ENCODE assay signal across 1 cellular context in the genomic region with DNA sequence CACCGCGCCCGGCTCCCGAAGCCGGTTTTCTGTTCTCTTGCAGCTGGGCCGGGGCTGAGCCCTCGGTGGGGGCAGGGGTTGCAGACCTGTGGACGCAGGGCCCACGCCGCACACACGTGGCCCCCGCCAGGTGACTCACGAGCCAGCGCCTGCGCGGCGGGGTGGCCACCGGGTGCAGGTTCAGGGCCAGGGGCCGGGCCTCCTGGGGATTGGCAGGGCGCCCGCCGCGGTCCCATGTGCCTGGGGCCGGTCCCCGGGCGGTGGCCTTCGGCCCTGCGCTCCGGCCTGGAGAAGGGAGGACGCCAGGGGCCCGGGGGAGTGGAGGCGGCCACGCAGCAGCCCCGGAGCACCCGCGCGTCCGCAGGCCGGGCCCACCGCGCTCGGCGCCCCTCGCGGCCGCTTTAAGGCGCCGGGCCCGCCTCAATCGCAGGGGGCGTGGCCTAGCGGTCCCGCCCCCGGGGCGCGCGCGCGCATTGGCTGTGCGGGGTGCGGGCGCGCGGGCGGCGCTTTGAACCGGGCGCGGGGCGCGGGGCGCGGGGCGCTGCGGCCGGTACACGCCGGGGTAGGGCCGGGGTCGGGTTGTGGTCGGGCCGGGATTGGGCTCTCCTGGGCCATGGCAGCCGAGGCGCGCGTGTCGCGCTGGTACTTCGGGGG.
TF ChIP-seq lines count a peak whose summit lies in the region.

A gene with protein sequence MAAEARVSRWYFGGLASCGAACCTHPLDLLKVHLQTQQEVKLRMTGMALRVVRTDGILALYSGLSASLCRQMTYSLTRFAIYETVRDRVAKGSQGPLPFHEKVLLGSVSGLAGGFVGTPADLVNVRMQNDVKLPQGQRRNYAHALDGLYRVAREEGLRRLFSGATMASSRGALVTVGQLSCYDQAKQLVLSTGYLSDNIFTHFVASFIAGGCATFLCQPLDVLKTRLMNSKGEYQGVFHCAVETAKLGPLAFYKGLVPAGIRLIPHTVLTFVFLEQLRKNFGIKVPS (plus strand): TSS at position 471 of the 654 bp plus-strand sequence. CDS start 143 bp downstream, at position 614.

TF ChIP-seq in HEK293, 187 proteins besides CTCF, POLR2A, EP300 and RAD21 (continued from another document and continues in another):
- TF ChIP-seq, protein P1, sequence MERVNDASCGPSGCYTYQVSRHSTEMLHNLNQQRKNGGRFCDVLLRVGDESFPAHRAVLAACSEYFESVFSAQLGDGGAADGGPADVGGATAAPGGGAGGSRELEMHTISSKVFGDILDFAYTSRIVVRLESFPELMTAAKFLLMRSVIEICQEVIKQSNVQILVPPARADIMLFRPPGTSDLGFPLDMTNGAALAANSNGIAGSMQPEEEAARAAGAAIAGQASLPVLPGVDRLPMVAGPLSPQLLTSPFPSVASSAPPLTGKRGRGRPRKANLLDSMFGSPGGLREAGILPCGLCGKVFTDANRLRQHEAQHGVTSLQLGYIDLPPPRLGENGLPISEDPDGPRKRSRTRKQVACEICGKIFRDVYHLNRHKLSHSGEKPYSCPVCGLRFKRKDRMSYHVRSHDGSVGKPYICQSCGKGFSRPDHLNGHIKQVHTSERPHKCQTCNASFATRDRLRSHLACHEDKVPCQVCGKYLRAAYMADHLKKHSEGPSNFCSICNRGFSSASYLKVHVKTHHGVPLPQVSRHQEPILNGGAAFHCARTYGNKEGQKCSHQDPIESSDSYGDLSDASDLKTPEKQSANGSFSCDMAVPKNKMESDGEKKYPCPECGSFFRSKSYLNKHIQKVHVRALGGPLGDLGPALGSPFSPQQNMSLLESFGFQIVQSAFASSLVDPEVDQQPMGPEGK (tag by site-specific recombination; IDR thresholded peaks at IDR 0.05), result peak; percentile 94
- TF ChIP-seq ZNF221 (tag by site-specific recombination; IDR thresholded peaks at IDR 0.05; ENCODE audit: borderline replicate concordance) (no peak), ZNF610 (tag by site-specific recombination; IDR thresholded peaks at IDR 0.05; ENCODE audit: borderline replicate concordance) (no peak), GLI4 (tag by site-specific recombination; IDR thresholded peaks at IDR 0.05) (no peak), HOXA7 (CRISPR knock-in tag; IDR thresholded peaks at IDR 0.05; ENCODE audit: borderline replicate concordance) (no peak), ZNF677 (tag by site-specific recombination; IDR thresholded peaks at IDR 0.05) (peak; percentile 45; the same call in 1 of the 2 replicates), YY1 (tag by site-specific recombination; IDR thresholded peaks at IDR 0.05) (no peak), ZNF324 (tag by site-specific recombination; IDR thresholded peaks at IDR 0.05) (no peak), ZNF37A (tag by site-specific recombination; IDR thresholded peaks at IDR 0.05) (no peak), ZNF132 (tag by site-specific recombination; IDR thresholded peaks at IDR 0.05; ENCODE audit: borderline replicate concordance) (no peak), ZNF768 (tag by site-specific recombination; IDR thresholded peaks at IDR 0.05) (no peak), ZNF624 (tag by site-specific recombination; IDR thresholded peaks at IDR 0.05) (no peak), ZNF544 (tag by site-specific recombination; IDR thresholded peaks at IDR 0.05) (no peak), ZNF530 (tag by site-specific recombination; IDR thresholded peaks at IDR 0.05; ENCODE audit: low read depth) (no peak), ZNF660 (tag by site-specific recombination; IDR thresholded peaks at IDR 0.05) (peak; percentile 71; the same call in 1 of the 2 replicates), MZF1 (tag by site-specific recombination; IDR thresholded peaks at IDR 0.05; ENCODE audit: borderline replicate concordance) (no peak), ZNF792 (tag by site-specific recombination; IDR thresholded peaks at IDR 0.05) (no peak), ZNF548 (tag by site-specific recombination; IDR thresholded peaks at IDR 0.05) (no peak), ZNF155 (tag by site-specific recombination; IDR thresholded peaks at IDR 0.05) (no peak), GLIS1 (tag by site-specific recombination; IDR thresholded peaks at IDR 0.05) (peak; percentile 94), ZNF239 (tag by site-specific recombination; IDR thresholded peaks at IDR 0.05) (no peak), ZNF561 (tag by site-specific recombination; IDR thresholded peaks at IDR 0.05; ENCODE audit: borderline replicate concordance) (0 out of 2 replicates have a peak, but pooled peaks have one; percentile 64), ZNF514 (tag by site-specific recombination; IDR thresholded peaks at IDR 0.05) (no peak), SP3 (tag by site-specific recombination; IDR thresholded peaks at IDR 0.05) (peak; percentile 33; the same call in 1 of the 2 replicates), ZNF394 (tag by site-specific recombination; IDR thresholded peaks at IDR 0.05; ENCODE audit: borderline replicate concordance) (peak; percentile 22; the same call in 1 of the 2 replicates), ZNF701 (tag by site-specific recombination; IDR thresholded peaks at IDR 0.05) (no peak), ZNF747 (tag by site-specific recombination; IDR thresholded peaks at IDR 0.05) (no peak), ZNF311 (tag by site-specific recombination; IDR thresholded peaks at IDR 0.05; ENCODE audit: borderline replicate concordance) (no peak), ZNF426 (tag by site-specific recombination; IDR thresholded peaks at IDR 0.05) (no peak), ZNF354C (tag by site-specific recombination; IDR thresholded peaks at IDR 0.05; ENCODE audit: borderline replicate concordance, low read depth) (no peak), ZNF529 (tag by site-specific recombination; IDR thresholded peaks at IDR 0.05; ENCODE audit: insufficient replicate concordance) (no peak)
- TF ChIP-seq, protein P2, sequence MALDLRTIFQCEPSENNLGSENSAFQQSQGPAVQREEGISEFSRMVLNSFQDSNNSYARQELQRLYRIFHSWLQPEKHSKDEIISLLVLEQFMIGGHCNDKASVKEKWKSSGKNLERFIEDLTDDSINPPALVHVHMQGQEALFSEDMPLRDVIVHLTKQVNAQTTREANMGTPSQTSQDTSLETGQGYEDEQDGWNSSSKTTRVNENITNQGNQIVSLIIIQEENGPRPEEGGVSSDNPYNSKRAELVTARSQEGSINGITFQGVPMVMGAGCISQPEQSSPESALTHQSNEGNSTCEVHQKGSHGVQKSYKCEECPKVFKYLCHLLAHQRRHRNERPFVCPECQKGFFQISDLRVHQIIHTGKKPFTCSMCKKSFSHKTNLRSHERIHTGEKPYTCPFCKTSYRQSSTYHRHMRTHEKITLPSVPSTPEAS (tag by site-specific recombination; IDR thresholded peaks at IDR 0.05), result 0 out of 2 replicates have a peak, but pooled peaks have one; percentile 5
- TF ChIP-seq, protein P3, sequence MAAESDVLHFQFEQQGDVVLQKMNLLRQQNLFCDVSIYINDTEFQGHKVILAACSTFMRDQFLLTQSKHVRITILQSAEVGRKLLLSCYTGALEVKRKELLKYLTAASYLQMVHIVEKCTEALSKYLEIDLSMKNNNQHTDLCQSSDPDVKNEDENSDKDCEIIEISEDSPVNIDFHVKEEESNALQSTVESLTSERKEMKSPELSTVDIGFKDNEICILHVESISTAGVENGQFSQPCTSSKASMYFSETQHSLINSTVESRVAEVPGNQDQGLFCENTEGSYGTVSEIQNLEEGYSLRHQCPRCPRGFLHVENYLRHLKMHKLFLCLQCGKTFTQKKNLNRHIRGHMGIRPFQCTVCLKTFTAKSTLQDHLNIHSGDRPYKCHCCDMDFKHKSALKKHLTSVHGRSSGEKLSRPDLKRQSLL (tag by site-specific recombination; IDR thresholded peaks at IDR 0.05), result no peak; the same call in 1 of the 2 replicates
- TF ChIP-seq, protein P4, sequence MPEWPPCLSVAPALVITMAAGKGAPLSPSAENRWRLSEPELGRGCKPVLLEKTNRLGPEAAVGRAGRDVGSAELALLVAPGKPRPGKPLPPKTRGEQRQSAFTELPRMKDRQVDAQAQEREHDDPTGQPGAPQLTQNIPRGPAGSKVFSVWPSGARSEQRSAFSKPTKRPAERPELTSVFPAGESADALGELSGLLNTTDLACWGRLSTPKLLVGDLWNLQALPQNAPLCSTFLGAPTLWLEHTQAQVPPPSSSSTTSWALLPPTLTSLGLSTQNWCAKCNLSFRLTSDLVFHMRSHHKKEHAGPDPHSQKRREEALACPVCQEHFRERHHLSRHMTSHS (tag by site-specific recombination; IDR thresholded peaks at IDR 0.05), result no peak
- TF ChIP-seq, protein P5, sequence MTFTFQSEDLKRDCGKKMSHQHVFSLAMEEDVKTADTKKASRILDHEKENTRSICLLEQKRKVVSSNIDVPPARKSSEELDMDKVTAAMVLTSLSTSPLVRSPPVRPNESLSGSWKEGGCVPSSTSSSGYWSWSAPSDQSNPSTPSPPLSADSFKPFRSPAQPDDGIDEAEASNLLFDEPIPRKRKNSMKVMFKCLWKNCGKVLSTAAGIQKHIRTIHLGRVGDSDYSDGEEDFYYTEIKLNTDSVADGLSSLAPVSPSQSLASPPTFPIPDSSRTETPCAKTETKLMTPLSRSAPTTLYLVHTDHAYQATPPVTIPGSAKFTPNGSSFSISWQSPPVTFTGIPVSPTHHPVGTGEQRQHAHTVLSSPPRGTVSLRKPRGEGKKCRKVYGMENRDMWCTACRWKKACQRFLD (tag by site-specific recombination; IDR thresholded peaks at IDR 0.05), result no peak
- TF ChIP-seq, protein P6, sequence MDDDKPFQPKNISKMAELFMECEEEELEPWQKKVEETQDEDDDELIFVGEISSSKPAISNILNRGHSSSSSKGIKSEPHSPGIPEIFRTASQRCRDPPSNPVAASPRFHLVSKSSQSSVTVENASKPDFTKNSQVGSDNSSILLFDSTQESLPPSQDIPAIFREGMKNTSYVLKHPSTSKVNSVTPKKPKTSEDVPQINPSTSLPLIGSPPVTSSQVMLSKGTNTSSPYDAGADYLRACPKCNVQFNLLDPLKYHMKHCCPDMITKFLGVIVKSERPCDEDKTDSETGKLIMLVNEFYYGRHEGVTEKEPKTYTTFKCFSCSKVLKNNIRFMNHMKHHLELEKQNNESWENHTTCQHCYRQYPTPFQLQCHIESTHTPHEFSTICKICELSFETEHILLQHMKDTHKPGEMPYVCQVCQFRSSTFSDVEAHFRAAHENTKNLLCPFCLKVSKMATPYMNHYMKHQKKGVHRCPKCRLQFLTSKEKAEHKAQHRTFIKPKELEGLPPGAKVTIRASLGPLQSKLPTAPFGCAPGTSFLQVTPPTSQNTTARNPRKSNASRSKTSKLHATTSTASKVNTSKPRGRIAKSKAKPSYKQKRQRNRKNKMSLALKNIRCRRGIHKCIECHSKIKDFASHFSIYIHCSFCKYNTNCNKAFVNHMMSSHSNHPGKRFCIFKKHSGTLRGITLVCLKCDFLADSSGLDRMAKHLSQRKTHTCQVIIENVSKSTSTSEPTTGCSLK (tag by site-specific recombination; IDR thresholded peaks at IDR 0.05), result no peak
- TF ChIP-seq, protein P7, sequence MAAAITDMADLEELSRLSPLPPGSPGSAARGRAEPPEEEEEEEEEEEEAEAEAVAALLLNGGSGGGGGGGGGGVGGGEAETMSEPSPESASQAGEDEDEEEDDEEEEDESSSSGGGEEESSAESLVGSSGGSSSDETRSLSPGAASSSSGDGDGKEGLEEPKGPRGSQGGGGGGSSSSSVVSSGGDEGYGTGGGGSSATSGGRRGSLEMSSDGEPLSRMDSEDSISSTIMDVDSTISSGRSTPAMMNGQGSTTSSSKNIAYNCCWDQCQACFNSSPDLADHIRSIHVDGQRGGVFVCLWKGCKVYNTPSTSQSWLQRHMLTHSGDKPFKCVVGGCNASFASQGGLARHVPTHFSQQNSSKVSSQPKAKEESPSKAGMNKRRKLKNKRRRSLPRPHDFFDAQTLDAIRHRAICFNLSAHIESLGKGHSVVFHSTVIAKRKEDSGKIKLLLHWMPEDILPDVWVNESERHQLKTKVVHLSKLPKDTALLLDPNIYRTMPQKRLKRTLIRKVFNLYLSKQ (tag by site-specific recombination; IDR thresholded peaks at IDR 0.05; ENCODE audit: borderline replicate concordance), result no peak
- TF ChIP-seq, protein P8, sequence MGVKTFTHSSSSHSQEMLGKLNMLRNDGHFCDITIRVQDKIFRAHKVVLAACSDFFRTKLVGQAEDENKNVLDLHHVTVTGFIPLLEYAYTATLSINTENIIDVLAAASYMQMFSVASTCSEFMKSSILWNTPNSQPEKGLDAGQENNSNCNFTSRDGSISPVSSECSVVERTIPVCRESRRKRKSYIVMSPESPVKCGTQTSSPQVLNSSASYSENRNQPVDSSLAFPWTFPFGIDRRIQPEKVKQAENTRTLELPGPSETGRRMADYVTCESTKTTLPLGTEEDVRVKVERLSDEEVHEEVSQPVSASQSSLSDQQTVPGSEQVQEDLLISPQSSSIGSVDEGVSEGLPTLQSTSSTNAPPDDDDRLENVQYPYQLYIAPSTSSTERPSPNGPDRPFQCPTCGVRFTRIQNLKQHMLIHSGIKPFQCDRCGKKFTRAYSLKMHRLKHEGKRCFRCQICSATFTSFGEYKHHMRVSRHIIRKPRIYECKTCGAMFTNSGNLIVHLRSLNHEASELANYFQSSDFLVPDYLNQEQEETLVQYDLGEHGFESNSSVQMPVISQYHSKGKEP (tag by site-specific recombination; IDR thresholded peaks at IDR 0.05), result peak; percentile 65; the same call in 1 of the 2 replicates
- TF ChIP-seq, protein P9, sequence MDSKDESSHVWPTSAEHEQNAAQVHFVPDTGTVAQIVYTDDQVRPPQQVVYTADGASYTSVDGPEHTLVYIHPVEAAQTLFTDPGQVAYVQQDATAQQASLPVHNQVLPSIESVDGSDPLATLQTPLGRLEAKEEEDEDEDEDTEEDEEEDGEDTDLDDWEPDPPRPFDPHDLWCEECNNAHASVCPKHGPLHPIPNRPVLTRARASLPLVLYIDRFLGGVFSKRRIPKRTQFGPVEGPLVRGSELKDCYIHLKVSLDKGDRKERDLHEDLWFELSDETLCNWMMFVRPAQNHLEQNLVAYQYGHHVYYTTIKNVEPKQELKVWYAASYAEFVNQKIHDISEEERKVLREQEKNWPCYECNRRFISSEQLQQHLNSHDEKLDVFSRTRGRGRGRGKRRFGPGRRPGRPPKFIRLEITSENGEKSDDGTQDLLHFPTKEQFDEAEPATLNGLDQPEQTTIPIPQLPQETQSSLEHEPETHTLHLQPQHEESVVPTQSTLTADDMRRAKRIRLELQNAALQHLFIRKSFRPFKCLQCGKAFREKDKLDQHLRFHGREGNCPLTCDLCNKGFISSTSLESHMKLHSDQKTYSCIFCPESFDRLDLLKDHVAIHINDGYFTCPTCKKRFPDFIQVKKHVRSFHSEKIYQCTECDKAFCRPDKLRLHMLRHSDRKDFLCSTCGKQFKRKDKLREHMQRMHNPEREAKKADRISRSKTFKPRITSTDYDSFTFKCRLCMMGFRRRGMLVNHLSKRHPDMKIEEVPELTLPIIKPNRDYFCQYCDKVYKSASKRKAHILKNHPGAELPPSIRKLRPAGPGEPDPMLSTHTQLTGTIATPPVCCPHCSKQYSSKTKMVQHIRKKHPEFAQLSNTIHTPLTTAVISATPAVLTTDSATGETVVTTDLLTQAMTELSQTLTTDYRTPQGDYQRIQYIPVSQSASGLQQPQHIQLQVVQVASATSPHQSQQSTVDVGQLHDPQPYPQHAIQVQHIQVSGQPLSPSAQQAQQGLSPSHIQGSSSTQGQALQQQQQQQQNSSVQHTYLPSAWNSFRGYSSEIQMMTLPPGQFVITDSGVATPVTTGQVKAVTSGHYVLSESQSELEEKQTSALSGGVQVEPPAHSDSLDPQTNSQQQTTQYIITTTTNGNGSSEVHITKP (tag by site-specific recombination; IDR thresholded peaks at IDR 0.05), result no peak
- TF ChIP-seq, protein P10, sequence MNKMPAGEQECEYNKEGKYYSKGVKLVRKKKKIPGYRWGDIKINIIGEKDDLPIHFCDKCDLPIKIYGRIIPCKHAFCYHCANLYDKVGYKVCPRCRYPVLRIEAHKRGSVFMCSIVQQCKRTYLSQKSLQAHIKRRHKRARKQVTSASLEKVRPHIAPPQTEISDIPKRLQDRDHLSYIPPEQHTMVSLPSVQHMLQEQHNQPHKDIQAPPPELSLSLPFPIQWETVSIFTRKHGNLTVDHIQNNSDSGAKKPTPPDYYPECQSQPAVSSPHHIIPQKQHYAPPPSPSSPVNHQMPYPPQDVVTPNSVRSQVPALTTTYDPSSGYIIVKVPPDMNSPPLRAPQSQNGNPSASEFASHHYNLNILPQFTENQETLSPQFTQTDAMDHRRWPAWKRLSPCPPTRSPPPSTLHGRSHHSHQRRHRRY (tag by site-specific recombination; IDR thresholded peaks at IDR 0.05), result no peak
